In genomic region chr1:40318970-40319621, GRCh38 we compare ENCODE assay signal across 23 cellular contexts.
"Had no signal": no experiment of that assay in that cellular context is flagged by ENCODE, and none has a peak within 500 bp of the region (broad histone marks: within the 10 kb centered on the region; RNA-seq: fewer than 3 reads in every experiment).

No MANE protein-coding gene starts in this region.

- H3K27me3 ChIP-seq: thyroid gland had no signal

- H3K27ac ChIP-seq: brain microvascular endothelial cell, colonic mucosa, epithelial cell of prostate, right atrium auricular region, thyroid gland had no signal

- H3K4me3 Mint-ChIP-seq: activated CD8-positive, alpha-beta T cell treated with anti-CD3 and anti-CD28 coated beads, Interleukin-2, amount 10 ng/mL, durations not matched to agents 7 days and 5 days; activated naive CD4-positive, alpha-beta T cell treated with anti-CD3 and anti-CD28 coated beads, Interleukin-2, amount 10 ng/mL, durations not matched to agents 7 days and 5 days; activated naive CD8-positive, alpha-beta T cell treated with anti-CD3 and anti-CD28 coated beads, Interleukin-2, amount 50 U/mL, for 24 hours; activated T-cell treated with anti-CD3 and anti-CD28 coated beads, Interleukin-2, amount 50 U/mL, for 24 hours; endodermal cell; nephron had no signal

- H3K27ac Mint-ChIP-seq: activated CD8-positive, alpha-beta T cell treated with anti-CD3 and anti-CD28 coated beads, Interleukin-2, amount 10 ng/mL, durations not matched to agents 7 days and 5 days; activated naive CD4-positive, alpha-beta T cell treated with anti-CD3 and anti-CD28 coated beads, Interleukin-2, amount 10 ng/mL, durations not matched to agents 7 days and 5 days; activated naive CD8-positive, alpha-beta T cell treated with anti-CD3 and anti-CD28 coated beads, Interleukin-2, amount 50 U/mL, for 24 hours; activated T-cell treated with anti-CD3 and anti-CD28 coated beads, Interleukin-2, amount 50 U/mL, for 24 hours; endodermal cell; nephron had no signal

- H3K4me3 ChIP-seq: colonic mucosa, right atrium auricular region, thyroid gland had no signal

- DNase-seq: activated CD4-positive, alpha-beta T cell treated with anti-CD3 and anti-CD28 coated beads for 48 hours; activated CD4-positive, CD25-positive, alpha-beta regulatory T cell; activated CD8-positive, alpha-beta T cell treated with anti-CD3 and anti-CD28 coated beads, Interleukin-2, amount 10 ng/mL, durations not matched to agents 7 days and 5 days; activated naive CD4-positive, alpha-beta T cell treated with anti-CD3 and anti-CD28 coated beads, Interleukin-2, amount 10 ng/mL, durations not matched to agents 7 days and 5 days; activated naive CD8-positive, alpha-beta T cell treated with anti-CD3 and anti-CD28 coated beads, Interleukin-2, amount 50 U/mL, for 24 hours; activated T-cell treated with anti-CD3 and anti-CD28 coated beads, Interleukin-2, amount 50 U/mL, for 24 hours; aorta; brain microvascular endothelial cell; central memory CD4-positive, alpha-beta T cell; colonic mucosa; endodermal cell; foreskin fibroblast; left cardiac atrium; mesendoderm; nucleus accumbens; posterior cingulate gyrus; stimulated activated CD4-positive, alpha-beta T cell treated with anti-CD3 and anti-CD28 coated beads, Interleukin-2, amount 100 ng/mL, for 24 hours; stimulated activated naive CD4-positive, alpha-beta T cell treated with Interleukin-2 at 50 U/mL for 16 hours; T-helper 9 cell; thyroid gland had no signal

- H3K36me3 ChIP-seq: brain microvascular endothelial cell, colonic mucosa, right atrium auricular region, thyroid gland had no signal

- H3K9me3 Mint-ChIP-seq: activated naive CD4-positive, alpha-beta T cell treated with anti-CD3 and anti-CD28 coated beads, Interleukin-2, amount 10 ng/mL, durations not matched to agents 7 days and 5 days; activated naive CD8-positive, alpha-beta T cell treated with anti-CD3 and anti-CD28 coated beads, Interleukin-2, amount 50 U/mL, for 24 hours; activated T-cell treated with anti-CD3 and anti-CD28 coated beads, Interleukin-2, amount 50 U/mL, for 24 hours; endodermal cell; nephron had no signal

- ATAC-seq: activated CD8-positive, alpha-beta T cell treated with anti-CD3 and anti-CD28 coated beads, Interleukin-2, amount 10 ng/mL, durations not matched to agents 7 days and 5 days; activated naive CD8-positive, alpha-beta T cell treated with anti-CD3 and anti-CD28 coated beads, Interleukin-2, amount 50 U/mL, for 24 hours; left cardiac atrium had no signal

- H3K9me3 ChIP-seq: colonic mucosa, right atrium auricular region, thyroid gland had no signal
